Comparison of ENCODE assay signal across 8 cellular contexts in genomic region chr14:100031506-100032281, GRCh38. TPM values are rescaled to one million over a fixed set of nuclear protein-coding genes. Genes with fewer than 3 reads are reported as not detected.
DNase-seq lines count a peak whose midpoint lies in the region; ATAC-seq and TF ChIP-seq lines count a peak whose summit lies in the region.

No MANE protein-coding gene starts in this region.

- POLR2A ChIA-PET in RWPE1 (lab: Yijun Ruan, JAX; ENCODE audit: low non-redundant PET): no interaction called here

- DNase-seq in Daoy (ENCODE audit: low read depth) (peak; percentile 97), RWPE1 (ENCODE audit: low spot score) (peak; percentile 97), fibroblast of the aortic adventitia (ENCODE audit: low read depth) (peak; percentile 99), retinal pigment epithelial cell (ENCODE audit: low read depth) (peak; percentile 88), GOT3 (lab: John Stamatoyannopoulos, UW) (no peak), Karpas-422 (no peak), posterior vena cava (ENCODE audit: low spot score) (no peak)

- H3K9me3 ChIP-seq in Karpas-422 (ENCODE audit: low read length): no peaks in the 10 kb centered on the region

- intact Hi-C loops in posterior vena cava (cut with DNase I): no loop called here

- no peaks in the 10 kb centered on the region for H3K4me1 ChIP-seq in Karpas-422 (ENCODE audit: low read length)

- H2AFZ ChIP-seq in Karpas-422 (ENCODE audit: low read length): no peak overlapping the region

- H3K36me3 ChIP-seq in Karpas-422 (ENCODE audit: insufficient read depth, low read length): no peaks in the 10 kb centered on the region

- ATAC-seq in GM18498 (IDR thresholded peaks at IDR 0.05; ENCODE audit: unreplicated experiment): no peak

- peak overlapping the region; percentile 70 for H3K4me3 ChIP-seq in fibroblast of the aortic adventitia (ENCODE audit: low read depth, low read length)
- peak overlapping the region; percentile 40 for H3K4me3 ChIP-seq in retinal pigment epithelial cell (ENCODE audit: low read length)
- H3K4me3 ChIP-seq in Karpas-422 (ENCODE audit: low read length): no peak overlapping the region

- no peak for TF ChIP-seq CTCF in RWPE1 (conservative IDR thresholded peaks at IDR 0.05; ENCODE audit: low read depth)
- TF ChIP-seq CTCF in fibroblast of the aortic adventitia (IDR thresholded peaks at IDR 0.05; ENCODE audit: insufficient read depth, low read length): no peak
- TF ChIP-seq CTCF in retinal pigment epithelial cell (conservative IDR thresholded peaks at IDR 0.05; ENCODE audit: low read depth, low read length): peak; percentile 1

- H4K20me1 ChIP-seq in Karpas-422 (ENCODE audit: insufficient read depth, low read depth, low read length): no peaks in the 10 kb centered on the region

- H3K27ac ChIP-seq in RWPE1: peak overlapping the region; percentile 95
- H3K27ac ChIP-seq in Karpas-422 (ENCODE audit: low read length): no peak overlapping the region

- H3K9ac ChIP-seq in Karpas-422 (ENCODE audit: low read length): no peak overlapping the region

- H3K79me2 ChIP-seq in Karpas-422 (ENCODE audit: low read length): no peaks in the 10 kb centered on the region

- H3K4me2 ChIP-seq in Karpas-422 (ENCODE audit: low read depth, low read length, poor library complexity, severe bottlenecking): no peak overlapping the region

- CTCF ChIA-PET in RWPE1 (lab: Yijun Ruan, JAX): no interaction called here

- H3K27me3 ChIP-seq in Karpas-422 (ENCODE audit: low read length): no peaks in the 10 kb centered on the region

- H3K9me2 ChIP-seq in Karpas-422 (replicated peaks; ENCODE audit: insufficient read depth, low read length): no peaks in the 10 kb centered on the region

RNA-seq across cellular contexts. Expression of gene EVL, which starts 33.5 kb away (rescaled TPM):
- total RNA-seq in Daoy (2014; rRNA removed; shearing (Covaris generic)): 18.6 and 40.1 TPM in 2 replicates
- 14.4 and 19.5 TPM in 2 replicates for total RNA-seq in fibroblast of the aortic adventitia (ENCODE audit: low replicate concordance)
- total RNA-seq in Karpas-422 (2014; rRNA removed; shearing (Covaris generic); ENCODE audit: low replicate concordance): 3.0 and 3.5 TPM in 2 replicates
- 10 to 100 TPM; 47.1 to 68.9 TPM for total RNA-seq in posterior vena cava

Comparison
In these comparisons a context has a peak if more than half of its experiments do, and no peak if none do; other contexts are left out.
1. DNase-seq: peak in Daoy (single experiment), RWPE1 (single experiment), fibroblast of the aortic adventitia (single experiment) and retinal pigment epithelial cell (single experiment); none in GOT3 (single experiment), Karpas-422 (single experiment) and posterior vena cava (single experiment).